In the genomic region with DNA sequence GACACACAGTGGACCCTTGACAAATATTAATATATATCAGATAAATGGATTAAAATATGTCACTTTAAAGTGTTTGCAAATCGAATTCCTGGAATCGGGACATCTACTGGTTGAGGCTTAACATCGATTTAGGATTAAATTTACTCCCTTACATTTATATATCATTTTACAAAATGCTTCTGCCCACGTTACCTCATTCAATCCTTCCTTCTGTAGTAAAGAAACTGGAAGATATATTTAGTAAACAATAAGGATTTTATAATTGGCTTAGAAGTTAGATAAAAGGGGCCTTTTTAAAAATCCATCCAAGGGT, we compare ENCODE assay signal across 8 cellular contexts. TPM values are rescaled to one million over a fixed set of nuclear protein-coding genes. Genes with fewer than 3 reads are reported as not detected.
A peak's percentile ranks its signal among the peaks of the same experiment; 100 is the strongest.
DNase-seq lines count a peak whose midpoint lies in the region; ATAC-seq and TF ChIP-seq lines count a peak whose summit lies in the region.

No MANE protein-coding gene starts in this region.

- H3K27ac ChIP-seq in brain microvascular endothelial cell = peak overlapping the region; percentile 68

- ATAC-seq in stimulated activated naive CD8-positive, alpha-beta T cell treated with anti-CD3 and anti-CD28 coated beads, Interleukin-15, Interleukin-2, amounts not matched to agents 100 U/mL and 50 U/mL, for 24 hours = no peak
- no peak for ATAC-seq in GM21717 (IDR thresholded peaks at IDR 0.05; ENCODE audit: unreplicated experiment)
- no peak for ATAC-seq in activated CD4-positive, CD25-positive, alpha-beta regulatory T cell treated with anti-CD3 and anti-CD28 coated beads, Interleukin-2, amount 50 U/mL, for 24 hours

- H3K4me3 ChIP-seq in brain microvascular endothelial cell (ENCODE audit: low read depth, low read length) (peak overlapping the region; percentile 93), mononuclear cell (ENCODE audit: low read length) (peak overlapping the region; percentile 93)

- H3K9me3 ChIP-seq in mononuclear cell (ENCODE audit: low read depth, low read length) = no peaks in the 10 kb centered on the region

- peak overlapping the region; percentile 87 for H3K27ac Mint-ChIP-seq in stimulated activated naive CD8-positive, alpha-beta T cell treated with anti-CD3 and anti-CD28 coated beads, Interleukin-15, Interleukin-2, amounts not matched to agents 100 ng/mL and 50 ng/mL, for 24 hours

- H3K9me3 Mint-ChIP-seq in stimulated activated naive CD8-positive, alpha-beta T cell treated with anti-CD3 and anti-CD28 coated beads, Interleukin-15, Interleukin-2, amounts not matched to agents 100 ng/mL and 50 ng/mL, for 24 hours = no peaks in the 10 kb centered on the region

- H3K4me1 ChIP-seq in mononuclear cell (ENCODE audit: insufficient read depth, low read length) = peaks cover 28% of the 10 kb centered on the region

- in situ Hi-C loops in brain microvascular endothelial cell (cut with HindIII; ENCODE audit: low pct_ligation_motif_present, low sequenced_read_pairs) = no loop called here

- peaks cover 40% of the 10 kb centered on the region for H3K4me1 Mint-ChIP-seq in stimulated activated naive CD8-positive, alpha-beta T cell treated with anti-CD3 and anti-CD28 coated beads, Interleukin-15, Interleukin-2, amounts not matched to agents 100 ng/mL and 50 ng/mL, for 24 hours (ENCODE audit: low read depth)

- TF ChIP-seq CTCF in brain microvascular endothelial cell (IDR thresholded peaks at IDR 0.05; ENCODE audit: low read depth, low read length, missing control alignments) = no peak

- H3K4me3 Mint-ChIP-seq in stimulated activated naive CD8-positive, alpha-beta T cell treated with anti-CD3 and anti-CD28 coated beads, Interleukin-15, Interleukin-2, amounts not matched to agents 100 ng/mL and 50 ng/mL, for 24 hours = peak overlapping the region; percentile 96

- peaks cover 23% of the 10 kb centered on the region for H3K36me3 Mint-ChIP-seq in stimulated activated naive CD8-positive, alpha-beta T cell treated with anti-CD3 and anti-CD28 coated beads, Interleukin-15, Interleukin-2, amounts not matched to agents 100 ng/mL and 50 ng/mL, for 24 hours (ENCODE audit: low read depth)

- H3K27me3 Mint-ChIP-seq in stimulated activated naive CD8-positive, alpha-beta T cell treated with anti-CD3 and anti-CD28 coated beads, Interleukin-15, Interleukin-2, amounts not matched to agents 100 ng/mL and 50 ng/mL, for 24 hours = no peaks in the 10 kb centered on the region

- DNase-seq in stimulated activated naive CD8-positive, alpha-beta T cell treated with anti-CD3 and anti-CD28 coated beads, Interleukin-15, Interleukin-2, amounts not matched to agents 100 U/mL and 50 U/mL, for 24 hours = no peak
- DNase-seq in brain microvascular endothelial cell = no peak
- no peak for DNase-seq in HK-2 (ENCODE audit: unreplicated experiment)
- DNase-seq in NCI-H2029 treated with DMSO at 0.1 percent for 48 hours (lab: John Stamatoyannopoulos, UW) = no peak

- H3K36me3 ChIP-seq in brain microvascular endothelial cell (replicated peaks) = peaks cover 3% of the 10 kb centered on the region

- H3K27me3 ChIP-seq in brain microvascular endothelial cell (replicated peaks) = no peaks in the 10 kb centered on the region
- H3K27me3 ChIP-seq in mononuclear cell (ENCODE audit: insufficient read depth, low read length) = no peaks in the 10 kb centered on the region

RNA-seq across cellular contexts. Expression of gene CLPX, which starts 1.3 kb away (rescaled TPM):
- 52.8 TPM for total RNA-seq in mononuclear cell

RNA-seq across cellular contexts. Expression of gene CILP, which starts 27.5 kb away (rescaled TPM):
- total RNA-seq in mononuclear cell = 0.21 TPM

RNA-seq across cellular contexts. Expression of gene PDCD7, which starts 50.2 kb away (rescaled TPM):
- total RNA-seq in mononuclear cell = 11.5 TPM
